In the genomic region with DNA sequence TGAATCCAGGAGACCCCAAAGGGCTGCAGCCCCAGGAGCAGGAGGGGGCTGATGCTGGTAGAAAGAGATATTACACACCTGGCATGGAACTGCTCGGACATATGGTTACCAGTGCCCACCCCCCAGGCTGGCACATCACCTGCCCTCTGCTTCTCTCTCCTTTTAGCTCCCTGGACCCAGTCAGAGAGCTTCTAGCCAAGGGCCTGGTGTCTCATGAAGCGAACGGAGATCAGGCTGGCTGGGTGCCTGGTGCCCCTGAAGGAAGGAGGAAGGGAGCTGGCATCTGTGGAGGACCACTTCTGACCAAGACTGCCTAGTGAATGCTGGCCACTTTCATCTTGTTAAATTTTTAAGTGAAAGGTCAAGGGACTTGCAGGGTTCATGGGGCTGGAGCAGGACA, we compare ENCODE assay signal across 21 cellular contexts.
"Had no signal": no experiment of that assay in that cellular context is flagged by ENCODE, and none has a peak within 500 bp of the region (broad histone marks: within the 10 kb centered on the region; RNA-seq: fewer than 3 reads in every experiment).

No MANE protein-coding gene starts in this region.

- H3K27me3 ChIP-seq: adrenal gland, breast epithelium had no signal

- H3K4me3 ChIP-seq: adrenal gland, breast epithelium, SK-N-MC had no signal

- H3K9me3 ChIP-seq: adrenal gland, breast epithelium had no signal

- H3K4me1 ChIP-seq: adrenal gland had no signal

- ATAC-seq: activated CD4-positive, alpha-beta T cell treated with anti-CD3 and anti-CD28 coated beads for 36 hours; PC-3; T-cell had no signal

- H3K9me3 Mint-ChIP-seq: activated CD4-positive, alpha-beta memory T cell treated with anti-CD3 and anti-CD28 coated beads, Interleukin-2, amount 10 ng/mL, durations not matched to agents 7 days and 5 days; activated naive CD8-positive, alpha-beta T cell treated with anti-CD3 and anti-CD28 coated beads for 36 hours; activated T-helper 2 cell treated with anti-CD3 and anti-CD28 coated beads, Interferon-gamma antibody, Interleukin-2, Interleukin-4, amounts not matched to agents 10 μg/mL and 5 μg/mL and 100 μg/mL, durations not matched to agents 14 hours and 24 hours and 36 hours had no signal

- DNase-seq: activated CD4-positive, alpha-beta memory T cell treated with anti-CD3 and anti-CD28 coated beads, Interleukin-2, amount 10 ng/mL, durations not matched to agents 7 days and 5 days; activated CD4-positive, alpha-beta T cell treated with anti-CD3 and anti-CD28 coated beads for 36 hours; activated CD4-positive, alpha-beta T cell treated with anti-CD3 and anti-CD28 coated beads, Interleukin-2, amount 50 U/mL, for 1 hour; activated gamma-delta T cell treated with Interleukin-2 at 50 U/mL for 16 hours; activated naive CD4-positive, alpha-beta T cell treated with anti-CD3 and anti-CD28 coated beads, Interleukin-2, amount 10 ng/mL, durations not matched to agents 7 days and 5 days; activated naive CD8-positive, alpha-beta T cell treated with anti-CD3 and anti-CD28 coated beads for 36 hours; activated T-cell treated with anti-CD3 and anti-CD28 coated beads for 4 hours; activated T-cell treated with anti-CD3 and anti-CD28 coated beads, Interleukin-2, amount 50 U/mL, for 48 hours; adrenal gland; Karpas-422; MM.1S; NCI-H1930; NCI-H2107; NCI-H2171 treated with DMSO at 0.1 percent for 48 hours; NCI-H226; T-cell; T-helper 2 cell had no signal

- H3K36me3 ChIP-seq: adrenal gland, breast epithelium had no signal

- H3K27ac Mint-ChIP-seq: activated CD4-positive, alpha-beta memory T cell treated with anti-CD3 and anti-CD28 coated beads, Interleukin-2, amount 10 ng/mL, durations not matched to agents 7 days and 5 days; activated CD4-positive, alpha-beta T cell treated with anti-CD3 and anti-CD28 coated beads for 36 hours; activated naive CD4-positive, alpha-beta T cell treated with anti-CD3 and anti-CD28 coated beads, Interleukin-2, amount 10 ng/mL, durations not matched to agents 7 days and 5 days; activated naive CD8-positive, alpha-beta T cell treated with anti-CD3 and anti-CD28 coated beads for 36 hours; activated T-helper 2 cell treated with anti-CD3 and anti-CD28 coated beads, Interferon-gamma antibody, Interleukin-2, Interleukin-4, amounts not matched to agents 10 μg/mL and 5 μg/mL and 100 μg/mL, durations not matched to agents 14 hours and 24 hours and 36 hours; T-cell had no signal

- H3K4me1 Mint-ChIP-seq: activated CD4-positive, alpha-beta memory T cell treated with anti-CD3 and anti-CD28 coated beads, Interleukin-2, amount 10 ng/mL, durations not matched to agents 7 days and 5 days; activated CD4-positive, alpha-beta T cell treated with anti-CD3 and anti-CD28 coated beads for 36 hours; activated naive CD4-positive, alpha-beta T cell treated with anti-CD3 and anti-CD28 coated beads, Interleukin-2, amount 10 ng/mL, durations not matched to agents 7 days and 5 days; activated naive CD8-positive, alpha-beta T cell treated with anti-CD3 and anti-CD28 coated beads for 36 hours; T-cell had no signal

- H3K4me3 Mint-ChIP-seq: activated CD4-positive, alpha-beta memory T cell treated with anti-CD3 and anti-CD28 coated beads, Interleukin-2, amount 10 ng/mL, durations not matched to agents 7 days and 5 days; activated CD4-positive, alpha-beta T cell treated with anti-CD3 and anti-CD28 coated beads for 36 hours; activated naive CD4-positive, alpha-beta T cell treated with anti-CD3 and anti-CD28 coated beads, Interleukin-2, amount 10 ng/mL, durations not matched to agents 7 days and 5 days; activated naive CD8-positive, alpha-beta T cell treated with anti-CD3 and anti-CD28 coated beads for 36 hours; T-cell had no signal

- H3K36me3 Mint-ChIP-seq: activated naive CD4-positive, alpha-beta T cell treated with anti-CD3 and anti-CD28 coated beads, Interleukin-2, amount 10 ng/mL, durations not matched to agents 7 days and 5 days; activated naive CD8-positive, alpha-beta T cell treated with anti-CD3 and anti-CD28 coated beads for 36 hours; T-cell had no signal

- H3K27ac ChIP-seq: adrenal gland, breast epithelium, SK-N-MC had no signal
